ENCODE assay signal across 23 cellular contexts in the genomic region with DNA sequence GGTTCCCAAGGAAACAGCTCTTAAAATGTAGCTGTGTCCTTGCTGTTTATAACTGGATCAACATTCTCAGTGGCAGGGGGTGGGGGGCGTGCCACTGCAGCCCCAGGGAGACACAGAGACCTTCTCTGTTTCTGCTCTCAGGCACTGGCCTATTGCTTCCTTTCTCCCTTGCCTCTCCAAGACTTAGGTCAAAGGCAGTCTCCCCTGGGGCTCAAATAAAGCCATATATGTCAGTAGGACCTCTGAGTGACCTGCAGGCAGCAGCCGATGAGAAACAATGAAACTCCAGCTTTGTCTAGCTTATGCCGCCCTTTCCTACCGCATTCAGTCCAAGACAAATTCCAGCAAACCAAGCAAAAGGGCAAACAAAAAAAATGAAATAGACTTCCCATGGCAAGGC. TPM values are rescaled to one million over a fixed set of nuclear protein-coding genes. Genes with fewer than 3 reads are reported as not detected.
"Had no signal": no experiment of that assay in that cellular context is flagged by ENCODE, and none has a peak within 500 bp of the region (broad histone marks: within the 10 kb centered on the region; RNA-seq: fewer than 3 reads in every experiment).

No MANE protein-coding gene starts in this region.

- H3K4me1 Mint-ChIP-seq: stimulated activated memory B cell treated with anti-CD40 and anti-IgM and Interleukin-4, amounts not matched to agents 10 μg/mL and 1 μg/mL and 100 μg/mL, for 72 hours had no signal

- H3K36me3 ChIP-seq: lower lobe of right lung, right lobe of liver had no signal

- H3K27me3 ChIP-seq: right lobe of liver had no signal

- H3K27ac Mint-ChIP-seq: mesothelial cell of epicardium; natural killer cell treated with Interleukin-12 subunit alpha and Interleukin-12 subunit beta and Interleukin-15 and Interleukin-18, amount 100 ng/mL, for 72 hours; stimulated activated memory B cell treated with anti-CD40 and anti-IgM and Interleukin-4, amounts not matched to agents 10 μg/mL and 1 μg/mL and 100 μg/mL, for 72 hours had no signal

- H3K9me3 Mint-ChIP-seq: activated T-cell treated with anti-CD3 and anti-CD28 coated beads, Interleukin-2, amount 50 U/mL, for 4 hours; mesothelial cell of epicardium; natural killer cell treated with Interleukin-12 subunit alpha and Interleukin-12 subunit beta and Interleukin-15 and Interleukin-18, amount 100 ng/mL, for 72 hours; stimulated activated memory B cell treated with anti-CD40 and anti-IgM and Interleukin-4, amounts not matched to agents 10 μg/mL and 1 μg/mL and 100 μg/mL, for 72 hours had no signal

- H3K4me1 ChIP-seq: right lobe of liver had no signal

- H3K4me2 ChIP-seq: smooth muscle cell had no signal

- DNase-seq: activated CD4-positive, alpha-beta T cell treated with anti-CD3 and anti-CD28 coated beads, Interleukin-2, amount 50 U/mL, for 1 hour; activated CD4-positive, CD25-positive, alpha-beta regulatory T cell treated with anti-CD3 and anti-CD28 coated beads, Interleukin-2, amount 50 U/mL, for 72 hours; activated CD8-positive, alpha-beta memory T cell treated with anti-CD3 and anti-CD28 coated beads, Interleukin-2, amount 50 U/mL, for 4 hours; activated effector memory CD4-positive, alpha-beta T cell treated with Interleukin-2 at 50 U/mL for 16 hours; activated naive CD4-positive, alpha-beta T cell treated with anti-CD3 and anti-CD28 coated beads, Interleukin-2, amount 50 U/mL, for 16 hours; activated T-cell treated with anti-CD3 and anti-CD28 coated beads, Interleukin-2, amount 50 U/mL, for 4 hours; lower lobe of right lung; psoas muscle; right lobe of liver; stimulated activated CD4-positive, alpha-beta T cell treated with anti-CD3 and anti-CD28 coated beads, Interleukin-4, amount 100 ng/mL, for 1 hour; T-helper 2 cell had no signal

- ATAC-seq: activated T-cell treated with anti-CD3 and anti-CD28 coated beads, Interleukin-2, amount 50 U/mL, for 4 hours; lower lobe of right lung; natural killer cell treated with Interleukin-12 subunit alpha and Interleukin-12 subunit beta and Interleukin-15 and Interleukin-18, amount 100 ng/mL, for 72 hours; psoas muscle; right lobe of liver; stimulated activated memory B cell treated with anti-CD40 and anti-IgM and Interleukin-4, amounts not matched to agents 10 μg/mL and 1 μg/mL and 100 μg/mL, for 72 hours had no signal

- H3K4me3 ChIP-seq: lower lobe of right lung, psoas muscle, right lobe of liver, smooth muscle cell had no signal

- H3K36me3 Mint-ChIP-seq: mesothelial cell of epicardium; natural killer cell treated with Interleukin-12 subunit alpha and Interleukin-12 subunit beta and Interleukin-15 and Interleukin-18, amount 100 ng/mL, for 72 hours; stimulated activated memory B cell treated with anti-CD40 and anti-IgM and Interleukin-4, amounts not matched to agents 10 μg/mL and 1 μg/mL and 100 μg/mL, for 72 hours had no signal

- H3K4me3 Mint-ChIP-seq: activated T-cell treated with anti-CD3 and anti-CD28 coated beads, Interleukin-2, amount 50 U/mL, for 4 hours; mesothelial cell of epicardium; natural killer cell treated with Interleukin-12 subunit alpha and Interleukin-12 subunit beta and Interleukin-15 and Interleukin-18, amount 100 ng/mL, for 72 hours; stimulated activated memory B cell treated with anti-CD40 and anti-IgM and Interleukin-4, amounts not matched to agents 10 μg/mL and 1 μg/mL and 100 μg/mL, for 72 hours had no signal

- H3K27ac ChIP-seq: lower lobe of right lung, psoas muscle, right lobe of liver, VCaP had no signal

- H3K9me3 ChIP-seq: lower lobe of right lung, psoas muscle, right lobe of liver had no signal

RNA-seq across cellular contexts. Expression of gene VSTM4, which starts 20.6 kb away (rescaled TPM):
- total RNA-seq: SK-MEL-5 had no signal

RNA-seq across cellular contexts. Expression of gene FAM170B, which starts 39.1 kb away (rescaled TPM):
- total RNA-seq: activated T-cell treated with anti-CD3 and anti-CD28 coated beads, Interleukin-2, amount 50 U/mL, for 4 hours; chondrocyte; dermis microvascular lymphatic vessel endothelial cell; epithelial cell of proximal tubule; frontal cortex; lower lobe of right lung; mesothelial cell of epicardium; osteocyte; psoas muscle; right lobe of liver; SK-MEL-5; smooth muscle cell; urinary bladder had no signal
- polyA plus RNA-seq: smooth muscle cell, urinary bladder had no signal
